In the genomic region with DNA sequence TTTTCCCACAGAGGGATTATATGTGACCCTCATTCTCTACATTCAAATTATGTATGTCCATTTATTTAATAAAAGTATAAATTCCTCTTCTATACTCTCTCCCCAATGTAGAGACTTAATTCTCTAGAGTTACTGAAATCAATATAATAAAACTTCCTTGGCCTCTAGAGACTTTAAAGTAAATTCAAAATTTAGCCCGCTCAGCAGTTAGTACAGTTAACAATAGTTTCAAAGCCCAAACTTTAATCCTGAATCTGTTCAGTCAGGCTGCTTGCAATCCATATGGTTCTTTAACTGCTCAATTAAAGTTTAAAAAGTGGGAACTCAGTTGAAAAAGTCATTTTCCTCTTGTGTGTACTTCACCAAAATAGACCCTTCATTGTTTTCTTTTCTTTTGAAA, we compare ENCODE assay signal across 3 cellular contexts.
TF ChIP-seq lines count a peak whose summit lies in the region.

No MANE protein-coding gene starts in this region.

TF ChIP-seq in HepG2, 621 proteins besides CTCF, POLR2A, EP300 and RAD21:
- TF ChIP-seq ZNF556 (CRISPR knock-in tag; IDR thresholded peaks at IDR 0.05; ENCODE audit: borderline replicate concordance), result no peak
- TF ChIP-seq SMARCE1 (IDR thresholded peaks at IDR 0.05; ENCODE audit: borderline replicate concordance), result no peak
- TF ChIP-seq, protein P1, sequence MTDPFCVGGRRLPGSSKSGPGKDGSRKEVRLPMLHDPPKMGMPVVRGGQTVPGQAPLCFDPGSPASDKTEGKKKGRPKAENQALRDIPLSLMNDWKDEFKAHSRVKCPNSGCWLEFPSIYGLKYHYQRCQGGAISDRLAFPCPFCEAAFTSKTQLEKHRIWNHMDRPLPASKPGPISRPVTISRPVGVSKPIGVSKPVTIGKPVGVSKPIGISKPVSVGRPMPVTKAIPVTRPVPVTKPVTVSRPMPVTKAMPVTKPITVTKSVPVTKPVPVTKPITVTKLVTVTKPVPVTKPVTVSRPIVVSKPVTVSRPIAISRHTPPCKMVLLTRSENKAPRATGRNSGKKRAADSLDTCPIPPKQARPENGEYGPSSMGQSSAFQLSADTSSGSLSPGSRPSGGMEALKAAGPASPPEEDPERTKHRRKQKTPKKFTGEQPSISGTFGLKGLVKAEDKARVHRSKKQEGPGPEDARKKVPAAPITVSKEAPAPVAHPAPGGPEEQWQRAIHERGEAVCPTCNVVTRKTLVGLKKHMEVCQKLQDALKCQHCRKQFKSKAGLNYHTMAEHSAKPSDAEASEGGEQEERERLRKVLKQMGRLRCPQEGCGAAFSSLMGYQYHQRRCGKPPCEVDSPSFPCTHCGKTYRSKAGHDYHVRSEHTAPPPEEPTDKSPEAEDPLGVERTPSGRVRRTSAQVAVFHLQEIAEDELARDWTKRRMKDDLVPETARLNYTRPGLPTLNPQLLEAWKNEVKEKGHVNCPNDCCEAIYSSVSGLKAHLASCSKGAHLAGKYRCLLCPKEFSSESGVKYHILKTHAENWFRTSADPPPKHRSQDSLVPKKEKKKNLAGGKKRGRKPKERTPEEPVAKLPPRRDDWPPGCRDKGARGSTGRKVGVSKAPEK (CRISPR knock-in tag; IDR thresholded peaks at IDR 0.05; ENCODE audit: borderline replicate concordance), result no peak
- TF ChIP-seq, protein P2, sequence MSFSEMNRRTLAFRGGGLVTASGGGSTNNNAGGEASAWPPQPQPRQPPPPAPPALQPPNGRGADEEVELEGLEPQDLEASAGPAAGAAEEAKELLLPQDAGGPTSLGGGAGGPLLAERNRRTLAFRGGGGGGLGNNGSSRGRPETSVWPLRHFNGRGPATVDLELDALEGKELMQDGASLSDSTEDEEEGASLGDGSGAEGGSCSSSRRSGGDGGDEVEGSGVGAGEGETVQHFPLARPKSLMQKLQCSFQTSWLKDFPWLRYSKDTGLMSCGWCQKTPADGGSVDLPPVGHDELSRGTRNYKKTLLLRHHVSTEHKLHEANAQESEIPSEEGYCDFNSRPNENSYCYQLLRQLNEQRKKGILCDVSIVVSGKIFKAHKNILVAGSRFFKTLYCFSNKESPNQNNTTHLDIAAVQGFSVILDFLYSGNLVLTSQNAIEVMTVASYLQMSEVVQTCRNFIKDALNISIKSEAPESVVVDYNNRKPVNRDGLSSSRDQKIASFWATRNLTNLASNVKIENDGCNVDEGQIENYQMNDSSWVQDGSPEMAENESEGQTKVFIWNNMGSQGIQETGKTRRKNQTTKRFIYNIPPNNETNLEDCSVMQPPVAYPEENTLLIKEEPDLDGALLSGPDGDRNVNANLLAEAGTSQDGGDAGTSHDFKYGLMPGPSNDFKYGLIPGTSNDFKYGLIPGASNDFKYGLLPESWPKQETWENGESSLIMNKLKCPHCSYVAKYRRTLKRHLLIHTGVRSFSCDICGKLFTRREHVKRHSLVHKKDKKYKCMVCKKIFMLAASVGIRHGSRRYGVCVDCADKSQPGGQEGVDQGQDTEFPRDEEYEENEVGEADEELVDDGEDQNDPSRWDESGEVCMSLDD (CRISPR knock-in tag; IDR thresholded peaks at IDR 0.05; ENCODE audit: borderline replicate concordance), result no peak
- TF ChIP-seq MAFF (IDR thresholded peaks at IDR 0.05; ENCODE audit: low read depth, low read length), result peak; percentile 34; the same call in 1 of the 2 replicates
- TF ChIP-seq MEIS2 (CRISPR knock-in tag; IDR thresholded peaks at IDR 0.05), result no peak
- TF ChIP-seq FOXK1 (CRISPR knock-in tag; IDR thresholded peaks at IDR 0.05; ENCODE audit: borderline replicate concordance, low read depth), result no peak
- peak; percentile 23 to 68; a peak in 3 of 4 replicates for TF ChIP-seq MAFK (conservative IDR thresholded peaks at IDR 0.05 in 1 of 2, IDR thresholded peaks at IDR 0.05 in 1 of 2; ENCODE audit: low read length in 2 of 2)

TF ChIP-seq in A549, 52 proteins besides CTCF, POLR2A, EP300 and RAD21:
- TF ChIP-seq MAFK (IDR thresholded peaks at IDR 0.05; ENCODE audit: partially characterized antibody), result peak; percentile 17
- no peak for TF ChIP-seq RNF2 (IDR thresholded peaks at IDR 0.05; ENCODE audit: borderline replicate concordance, low read depth)

TF ChIP-seq in IMR-90, 13 proteins besides CTCF, POLR2A, EP300 and RAD21:
- TF ChIP-seq MAFK (IDR thresholded peaks at IDR 0.05; ENCODE audit: low read depth, low read length) (peak; percentile 76), FOS (IDR thresholded peaks at IDR 0.05; ENCODE audit: low read depth, low read length) (no peak)
